In the genomic region with DNA sequence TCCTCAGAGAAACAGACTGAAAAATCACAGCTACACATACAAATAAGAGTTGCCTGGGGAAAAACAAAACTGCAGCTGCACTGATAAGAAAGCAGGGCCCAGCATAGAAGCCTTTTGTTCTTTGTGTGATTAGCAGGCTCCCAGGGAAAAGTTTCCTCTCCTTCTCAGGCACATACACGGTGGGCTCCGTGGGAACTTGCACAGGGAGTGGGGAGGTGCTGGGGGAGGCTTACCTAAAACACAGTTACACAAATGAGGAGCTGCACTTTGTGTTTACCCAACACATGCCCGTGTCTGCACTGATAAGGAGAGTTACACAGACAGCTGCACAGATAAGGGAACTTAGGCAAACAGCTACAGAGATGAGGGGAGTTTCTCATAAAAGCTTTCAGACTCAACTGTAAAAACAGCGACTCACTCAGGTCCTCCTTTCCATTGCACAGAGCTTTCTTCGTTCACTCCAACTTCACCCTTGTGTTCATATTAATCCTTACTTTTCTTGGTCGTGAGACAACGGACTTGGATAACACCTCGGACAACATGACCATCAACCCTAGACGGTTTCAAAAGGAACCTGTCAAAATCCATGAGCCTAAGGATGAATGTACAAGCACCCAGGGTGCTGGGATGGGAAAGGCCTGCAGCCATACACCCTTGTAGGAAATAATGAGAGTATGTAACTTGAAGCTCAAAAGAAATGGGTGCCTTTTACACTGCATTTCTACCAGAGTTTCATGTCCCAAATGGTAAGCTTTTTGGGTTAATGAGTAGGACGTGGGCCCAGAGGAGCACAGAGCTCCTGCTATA, we compare ENCODE assay signal across 8 cellular contexts.
A peak's percentile ranks its signal among the peaks of the same experiment; 100 is the strongest.
DNase-seq lines count a peak whose midpoint lies in the region; ATAC-seq and TF ChIP-seq lines count a peak whose summit lies in the region.

No MANE protein-coding gene starts in this region.

- peak overlapping the region; percentile 28 for H3K27ac Mint-ChIP-seq in dendritic cell treated with granulocyte-macrophage colony-stimulating factor and Interleukin-4, amounts not matched to agents 40 ng/mL and 50 ng/mL, for 4 days
- H3K27ac Mint-ChIP-seq in nephron: peak overlapping the region; percentile 93 to 98 (median 97)
- H3K27ac Mint-ChIP-seq in stimulated activated memory B cell treated with anti-CD40 and anti-IgM and Interleukin-4, amounts not matched to agents 10 μg/mL and 1 μg/mL and 100 μg/mL, for 72 hours: no peak overlapping the region

- DNase-seq in ELF-1 (ENCODE audit: low read depth, low spot score) (peak; percentile 83), OCI-M1 (lab: John Stamatoyannopoulos, UW) (peak; percentile 92), NCI-H1417 treated with DMSO at 0.1 percent for 48 hours (lab: John Stamatoyannopoulos, UW) (no peak), HCEC 1CT (no peak), HPDE6-E6E7 (ENCODE audit: extremely low spot score) (no peak)

- peak in 2 of 3 experiments; percentile 16 to 19 for TF ChIP-seq CTCF in nephron (IDR thresholded peaks at IDR 0.05; ENCODE audit: unreplicated experiment in 3 of 3)

- H3K36me3 Mint-ChIP-seq in dendritic cell treated with granulocyte-macrophage colony-stimulating factor and Interleukin-4, amounts not matched to agents 40 ng/mL and 50 ng/mL, for 4 days (ENCODE audit: low read depth): peaks cover 55% of the 10 kb centered on the region
- peaks cover 29% of the 10 kb centered on the region for H3K36me3 Mint-ChIP-seq in nephron (ENCODE audit: low read depth)
- peaks cover 27% of the 10 kb centered on the region for H3K36me3 Mint-ChIP-seq in stimulated activated memory B cell treated with anti-CD40 and anti-IgM and Interleukin-4, amounts not matched to agents 10 μg/mL and 1 μg/mL and 100 μg/mL, for 72 hours

- no peaks in the 10 kb centered on the region for H3K27me3 Mint-ChIP-seq in dendritic cell treated with granulocyte-macrophage colony-stimulating factor and Interleukin-4, amounts not matched to agents 40 ng/mL and 50 ng/mL, for 4 days
- no peaks in the 10 kb centered on the region for H3K27me3 Mint-ChIP-seq in nephron (ENCODE audit: low read depth)
- no peaks in the 10 kb centered on the region for H3K27me3 Mint-ChIP-seq in stimulated activated memory B cell treated with anti-CD40 and anti-IgM and Interleukin-4, amounts not matched to agents 10 μg/mL and 1 μg/mL and 100 μg/mL, for 72 hours

- no peak overlapping the region for H3K4me3 Mint-ChIP-seq in dendritic cell treated with granulocyte-macrophage colony-stimulating factor and Interleukin-4, amounts not matched to agents 40 ng/mL and 50 ng/mL, for 4 days
- H3K4me3 Mint-ChIP-seq in nephron: peak overlapping the region in 2 of 3 experiments; percentile 14 to 40
- no peak overlapping the region for H3K4me3 Mint-ChIP-seq in stimulated activated memory B cell treated with anti-CD40 and anti-IgM and Interleukin-4, amounts not matched to agents 10 μg/mL and 1 μg/mL and 100 μg/mL, for 72 hours

- H3K9me3 Mint-ChIP-seq in dendritic cell treated with granulocyte-macrophage colony-stimulating factor and Interleukin-4, amounts not matched to agents 40 ng/mL and 50 ng/mL, for 4 days: no peaks in the 10 kb centered on the region
- no peaks in the 10 kb centered on the region for H3K9me3 Mint-ChIP-seq in nephron
- H3K9me3 Mint-ChIP-seq in stimulated activated memory B cell treated with anti-CD40 and anti-IgM and Interleukin-4, amounts not matched to agents 10 μg/mL and 1 μg/mL and 100 μg/mL, for 72 hours: no peaks in the 10 kb centered on the region

- intact Hi-C loops in dendritic cell treated with granulocyte-macrophage colony-stimulating factor and Interleukin-4, amounts not matched to agents 40 ng/mL and 50 ng/mL, for 4 days (cut with micrococcal nuclease): no loop called here

- no peak for ATAC-seq in stimulated activated memory B cell treated with anti-CD40 and anti-IgM and Interleukin-4, amounts not matched to agents 10 μg/mL and 1 μg/mL and 100 μg/mL, for 72 hours

- H3K4me1 Mint-ChIP-seq in dendritic cell treated with granulocyte-macrophage colony-stimulating factor and Interleukin-4, amounts not matched to agents 40 ng/mL and 50 ng/mL, for 4 days (ENCODE audit: low read depth): peaks cover 33% of the 10 kb centered on the region
- peaks cover 30% of the 10 kb centered on the region for H3K4me1 Mint-ChIP-seq in nephron
- no peaks in the 10 kb centered on the region for H3K4me1 Mint-ChIP-seq in stimulated activated memory B cell treated with anti-CD40 and anti-IgM and Interleukin-4, amounts not matched to agents 10 μg/mL and 1 μg/mL and 100 μg/mL, for 72 hours

Comparison
In these comparisons a context has a peak if more than half of its experiments do, and no peak if none do; other contexts are left out.
1. DNase-seq: peak in ELF-1 (single experiment) and OCI-M1 (single experiment); none in NCI-H1417 treated with DMSO at 0.1 percent for 48 hours (single experiment), HCEC 1CT (single experiment) and HPDE6-E6E7 (single experiment).
2. H3K4me3 Mint-ChIP-seq: peak in nephron (2 of 3); none in dendritic cell treated with granulocyte-macrophage colony-stimulating factor and Interleukin-4, amounts not matched to agents 40 ng/mL and 50 ng/mL, for 4 days (single experiment) and stimulated activated memory B cell treated with anti-CD40 and anti-IgM and Interleukin-4, amounts not matched to agents 10 μg/mL and 1 μg/mL and 100 μg/mL, for 72 hours (single experiment).